Comparison of ENCODE assay signal across 30 cellular contexts in the genomic region with DNA sequence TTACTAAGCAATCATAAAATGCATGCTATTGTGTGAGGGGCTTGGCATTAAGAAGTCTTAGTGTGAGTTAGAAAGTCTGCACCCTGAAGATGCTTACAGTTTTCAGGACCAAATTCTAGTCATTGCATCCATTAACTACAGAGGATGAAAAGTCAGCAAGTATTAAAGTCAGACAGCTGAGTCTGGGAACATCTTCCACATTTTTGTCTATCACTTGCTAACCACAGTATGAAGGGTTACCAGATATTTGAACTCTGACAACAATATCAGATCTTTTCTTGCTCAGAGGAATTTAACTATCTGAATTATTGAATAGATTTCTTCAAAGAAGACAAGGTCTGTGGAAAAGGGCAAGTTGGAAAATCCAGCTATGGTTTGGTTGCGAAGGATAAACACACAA.
"Had no signal": no experiment of that assay in that cellular context is flagged by ENCODE, and none has a peak within 500 bp of the region (broad histone marks: within the 10 kb centered on the region; RNA-seq: fewer than 3 reads in every experiment).

No MANE protein-coding gene starts in this region.

- H3K36me3 ChIP-seq: adrenal gland, breast epithelium, MG63, SJCRH30, WERI-Rb-1 had no signal

- H3K4me3 ChIP-seq: adrenal gland, body of pancreas, breast epithelium, K562, MG63, SJCRH30, SK-N-MC had no signal

- H3K27ac ChIP-seq: adrenal gland, body of pancreas, breast epithelium, SJCRH30, WERI-Rb-1 had no signal

- H3K9me3 ChIP-seq: adrenal gland, body of pancreas, breast epithelium, MG63, SJCRH30 had no signal

- H3K27me3 ChIP-seq: adrenal gland, body of pancreas, breast epithelium, MG63, SJCRH30 had no signal

- ATAC-seq: activated CD8-positive, alpha-beta T cell treated with anti-CD3 and anti-CD28 coated beads for 36 hours; activated naive CD4-positive, alpha-beta T cell treated with anti-CD3 and anti-CD28 coated beads, Interleukin-2, amount 50 U/mL, for 72 hours; activated T-cell treated with anti-CD3 and anti-CD28 coated beads, Interleukin-2, amount 50 U/mL, for 72 hours; body of pancreas; K562; Panc1; T-cell had no signal

- H3K4me1 ChIP-seq: body of pancreas, breast epithelium had no signal

- DNase-seq: activated CD4-positive, alpha-beta T cell treated with anti-CD3 and anti-CD28 coated beads for 1 hour; activated CD4-positive, alpha-beta T cell treated with anti-CD3 and anti-CD28 coated beads for 48 hours; activated CD4-positive, alpha-beta T cell treated with anti-CD3 and anti-CD28 coated beads, Interleukin-2, amount 50 U/mL, for 4 hours; activated CD4-positive, CD25-positive, alpha-beta regulatory T cell; activated CD8-positive, alpha-beta T cell treated with anti-CD3 and anti-CD28 coated beads for 36 hours; activated gamma-delta T cell; activated naive CD4-positive, alpha-beta T cell treated with Interleukin-2 at 50 U/mL for 16 hours; activated T-cell treated with anti-CD3 and anti-CD28 coated beads, Interleukin-2, amount 50 U/mL, for 1 hour; activated T-cell treated with anti-CD3 and anti-CD28 coated beads, Interleukin-2, amount 50 U/mL, for 72 hours; adrenal gland; body of pancreas; MG63; NCI-H1048; NCI-H1105 treated with DMSO at 0.1 percent for 48 hours; NCI-H1436; NCI-H1694; NCI-H2029; NCI-H345; NCI-H524 treated with DMSO at 0.1 percent for 48 hours; SHP77; SJCRH30; T-cell; T-helper 2 cell; T-helper 9 cell; WERI-Rb-1 had no signal
